Comparison of ENCODE assay signal across 19 cellular contexts in genomic region chr18:71020342-71021096, GRCh38.
"Had no signal": no experiment of that assay in that cellular context is flagged by ENCODE, and none has a peak within 500 bp of the region (broad histone marks: within the 10 kb centered on the region; RNA-seq: fewer than 3 reads in every experiment).

No MANE protein-coding gene starts in this region.

- H3K36me3 ChIP-seq: gastroesophageal sphincter had no signal

- FAIRE-seq: endometrium, kidney had no signal

- ATAC-seq: activated CD8-positive, alpha-beta T cell treated with anti-CD3 and anti-CD28 coated beads, Interleukin-2, amount 10 ng/mL, durations not matched to agents 7 days and 5 days; activated naive CD4-positive, alpha-beta T cell treated with anti-CD3 and anti-CD28 coated beads, Interleukin-2, amount 50 U/mL, for 72 hours; body of pancreas; gastroesophageal sphincter; naive thymus-derived CD8-positive, alpha-beta T cell; WTC11 had no signal

- DNase-seq: activated CD4-positive, alpha-beta T cell treated with anti-CD3 and anti-CD28 coated beads, Interleukin-2, amount 10 ng/mL, durations not matched to agents 24 days and 14 days; activated CD8-positive, alpha-beta memory T cell treated with anti-CD3 and anti-CD28 coated beads, Interleukin-2, amount 50 U/mL, for 4 hours; activated CD8-positive, alpha-beta T cell treated with anti-CD3 and anti-CD28 coated beads, Interleukin-2, amount 10 ng/mL, durations not matched to agents 7 days and 5 days; activated gamma-delta T cell; activated T-cell treated with anti-CD3 and anti-CD28 coated beads, Interleukin-2, amount 50 U/mL, for 48 hours; amniotic stem cell; body of pancreas; dorsolateral prefrontal cortex; kidney; mesenchymal stem cell; naive thymus-derived CD8-positive, alpha-beta T cell; stimulated activated CD4-positive, alpha-beta T cell treated with anti-CD3 and anti-CD28 coated beads, Interleukin-1b, Interleukin-23, amount 100 ng/mL, for 48 hours; T-helper 2 cell had no signal

- H3K4me3 ChIP-seq: body of pancreas, dorsolateral prefrontal cortex, gastroesophageal sphincter, hepatocyte had no signal

- H3K9me3 ChIP-seq: body of pancreas had no signal

- H3K27ac ChIP-seq: body of pancreas, dorsolateral prefrontal cortex, gastroesophageal sphincter, hepatocyte, parathyroid adenoma had no signal

- H3K79me2 ChIP-seq: hepatocyte, parathyroid adenoma had no signal

- H3K9ac ChIP-seq: parathyroid adenoma had no signal

- H2AFZ ChIP-seq: hepatocyte, parathyroid adenoma had no signal

- H3K4me1 ChIP-seq: body of pancreas, gastroesophageal sphincter, parathyroid adenoma had no signal

- H3K4me2 ChIP-seq: hepatocyte had no signal

- H3K27me3 ChIP-seq: body of pancreas, dorsolateral prefrontal cortex, gastroesophageal sphincter, hepatocyte had no signal
